ENCODE assay signal across 8 cellular contexts in genomic region chr1:26431979-26432695, GRCh38. TPM values are rescaled to one million over a fixed set of nuclear protein-coding genes. Genes with fewer than 3 reads are reported as not detected.
DNase-seq lines count a peak whose midpoint lies in the region; ATAC-seq, FAIRE-seq and TF ChIP-seq lines count a peak whose summit lies in the region.

Gene DHDDS (plus strand): TSS chr1:26432321. CDS start chr1:26432946, 625 bp downstream.

- H3K36me3 ChIP-seq in SU-DHL-6 (ENCODE audit: low read length) (no peaks in the 10 kb centered on the region), pancreas (peaks cover 0 to 6% (median 0%) of the 10 kb centered on the region in 3 donors), tibial artery (peaks cover 7 to 30% (median 22%) of the 10 kb centered on the region in 3 donors)

- no peaks in the 10 kb centered on the region for H3K9me2 ChIP-seq in SU-DHL-6 (replicated peaks; ENCODE audit: insufficient read depth, low read length)

- peak within 1 kb of the TSS; percentile 94 for H3K27ac Mint-ChIP-seq in activated naive CD8-positive, alpha-beta T cell treated with anti-CD3 and anti-CD28 coated beads, Interleukin-2, amount 10 ng/mL, durations not matched to agents 7 days and 5 days
- peak within 1 kb of the TSS; percentile 97 for H3K27ac Mint-ChIP-seq in glutamatergic neuron (ENCODE audit: unreplicated experiment)

- DNase-seq in NCI-H128 (lab: John Stamatoyannopoulos, UW; ENCODE audit: unreplicated experiment) = peak; percentile 99
- peak; percentile 99 for DNase-seq in activated naive CD8-positive, alpha-beta T cell treated with anti-CD3 and anti-CD28 coated beads, Interleukin-2, amount 10 ng/mL, durations not matched to agents 7 days and 5 days
- peak; percentile 99 for DNase-seq in glutamatergic neuron
- DNase-seq in pancreas = peak; percentile 97 to 99 (median 98)
- peak; percentile 97 to 99 for DNase-seq in tibial artery

- H3K9ac ChIP-seq in SU-DHL-6 (ENCODE audit: low read length) = peak within 1 kb of the TSS; percentile 73

- H3F3A ChIP-seq in SU-DHL-6 (ENCODE audit: insufficient read depth) = peaks cover 11% of the 10 kb centered on the region

- ATAC-seq in HG02678 (IDR thresholded peaks at IDR 0.05; ENCODE audit: unreplicated experiment) = peak; percentile 97
- ATAC-seq in activated naive CD8-positive, alpha-beta T cell treated with anti-CD3 and anti-CD28 coated beads, Interleukin-2, amount 10 ng/mL, durations not matched to agents 7 days and 5 days (ENCODE audit: low read depth) = peak; percentile 97
- peak; percentile 98 to 99 (median 99) for ATAC-seq in pancreas

- intact Hi-C loops in pancreas (cut with DNase I) = no loop called here
- intact Hi-C loops in tibial artery (cut with DNase I; ENCODE audit: low total_unique reads) = no loop called here

- H3K4me3 ChIP-seq in SU-DHL-6 (ENCODE audit: insufficient read depth, low read length, poor library complexity, severe bottlenecking) (peak within 1 kb of the TSS; percentile 88), pancreas (peak within 1 kb of the TSS; percentile 33 to 67 (median 46)), tibial artery (peak within 1 kb of the TSS; percentile 64 to 65)

- FAIRE-seq in pancreas (lab: Jason Lieb, UNC) = peak; percentile 60

- peaks cover 3 to 17% (median 9%) of the 10 kb centered on the region in 3 donors for H3K4me1 ChIP-seq in pancreas
- peaks cover 0 to 30% (median 19%) of the 10 kb centered on the region in 4 donors for H3K4me1 ChIP-seq in tibial artery

- peaks cover 12% of the 10 kb centered on the region; the same call in 1 of the 2 replicates for H3K79me2 ChIP-seq in SU-DHL-6 (ENCODE audit: insufficient read depth, low read length)

- POLR2A ChIA-PET in activated naive CD8-positive, alpha-beta T cell treated with anti-CD3 and anti-CD28 coated beads, Interleukin-2, amount 10 ng/mL, durations not matched to agents 7 days and 5 days (lab: Charles Lee) = interaction anchor here (0.7 to 2.0 kb wide), 11 partner anchors 14 to 468 kb away, joined by 3 to 22 read pairs (median 4); partner anchors contain the start of genes GPATCH3, HMGN2 and SH3BGRL3

- TF ChIP-seq CTCF in SU-DHL-6 (IDR thresholded peaks at IDR 0.05; ENCODE audit: insufficient read depth, low read length, poor library complexity, severe bottlenecking) (no peak), glutamatergic neuron (IDR thresholded peaks at IDR 0.05; ENCODE audit: partially characterized antibody, unreplicated experiment) (no peak), pancreas (IDR thresholded peaks at IDR 0.05) (no peak), tibial artery (IDR thresholded peaks at IDR 0.05) (peak in 1 of 2 experiments; percentile 19)

- H3K36me3 Mint-ChIP-seq in activated naive CD8-positive, alpha-beta T cell treated with anti-CD3 and anti-CD28 coated beads, Interleukin-2, amount 10 ng/mL, durations not matched to agents 7 days and 5 days = peaks cover 7% of the 10 kb centered on the region
- no peaks in the 10 kb centered on the region for H3K36me3 Mint-ChIP-seq in glutamatergic neuron (ENCODE audit: unreplicated experiment)

- H3K27me3 Mint-ChIP-seq in activated naive CD8-positive, alpha-beta T cell treated with anti-CD3 and anti-CD28 coated beads, Interleukin-2, amount 10 ng/mL, durations not matched to agents 7 days and 5 days = peaks cover 2% of the 10 kb centered on the region
- peaks cover 6% of the 10 kb centered on the region for H3K27me3 Mint-ChIP-seq in glutamatergic neuron (ENCODE audit: unreplicated experiment)

- no peak within 1 kb of the TSS; the same call in 1 of the 2 replicates for H3K27ac ChIP-seq in SU-DHL-6 (ENCODE audit: low read depth, low read length)
- peak within 1 kb of the TSS; percentile 39 to 66 (median 45) for H3K27ac ChIP-seq in pancreas
- peak within 1 kb of the TSS; percentile 76 to 77 for H3K27ac ChIP-seq in tibial artery

- peak within 1 kb of the TSS; percentile 90 for H3K4me2 ChIP-seq in SU-DHL-6 (ENCODE audit: low read depth, low read length, poor library complexity, severe bottlenecking)

- peak; percentile 80 for TF ChIP-seq POLR2A in GM10847 (IDR thresholded peaks at IDR 0.05; ENCODE audit: extremely low read depth, insufficient read length)

- peak within 1 kb of the TSS; percentile 60 for H2AFZ ChIP-seq in SU-DHL-6 (ENCODE audit: low read depth, low read length, severe bottlenecking)

- 0 to 1% methylated on average over 45 of the region's 45 CpGs for WGBS in pancreas, 2 donors

- H3K9me3 ChIP-seq in SU-DHL-6 (ENCODE audit: insufficient read depth, low read length) (no peaks in the 10 kb centered on the region), pancreas (no peaks in the 10 kb centered on the region), tibial artery (no peaks in the 10 kb centered on the region)

- no peaks in the 10 kb centered on the region for H4K20me1 ChIP-seq in SU-DHL-6 (ENCODE audit: low read depth, low read length)

- H3K9me3 Mint-ChIP-seq in activated naive CD8-positive, alpha-beta T cell treated with anti-CD3 and anti-CD28 coated beads, Interleukin-2, amount 10 ng/mL, durations not matched to agents 7 days and 5 days = no peaks in the 10 kb centered on the region
- H3K9me3 Mint-ChIP-seq in glutamatergic neuron (ENCODE audit: unreplicated experiment) = peaks cover 3% of the 10 kb centered on the region

- peaks cover 12% of the 10 kb centered on the region for H3K4me1 Mint-ChIP-seq in activated naive CD8-positive, alpha-beta T cell treated with anti-CD3 and anti-CD28 coated beads, Interleukin-2, amount 10 ng/mL, durations not matched to agents 7 days and 5 days
- peaks cover 6% of the 10 kb centered on the region for H3K4me1 Mint-ChIP-seq in glutamatergic neuron (ENCODE audit: low read depth, unreplicated experiment)

- H3K27me3 ChIP-seq in SU-DHL-6 (ENCODE audit: low read length) = no peaks in the 10 kb centered on the region
- H3K27me3 ChIP-seq in pancreas = no peaks in the 10 kb centered on the region
- H3K27me3 ChIP-seq in tibial artery = no peaks in the 10 kb centered on the region

- peak within 1 kb of the TSS; percentile 94 for H3K4me3 Mint-ChIP-seq in activated naive CD8-positive, alpha-beta T cell treated with anti-CD3 and anti-CD28 coated beads, Interleukin-2, amount 10 ng/mL, durations not matched to agents 7 days and 5 days
- peak within 1 kb of the TSS; percentile 100 for H3K4me3 Mint-ChIP-seq in glutamatergic neuron (ENCODE audit: unreplicated experiment)

RNA-seq across cellular contexts. Expression of gene DHDDS, which starts in this region (rescaled TPM):
- total RNA-seq in activated naive CD8-positive, alpha-beta T cell treated with anti-CD3 and anti-CD28 coated beads, Interleukin-2, amount 10 ng/mL, durations not matched to agents 7 days and 5 days = 10 to 100 TPM; 45.9 to 48.2 TPM
- 64.6 TPM for total RNA-seq in glutamatergic neuron (ENCODE audit: unreplicated experiment)
- 10 to 100 TPM; 15.0 to 24.5 (median 19.8) TPM for total RNA-seq in pancreas
- 10 to 100 TPM; 19.2 to 19.9 TPM for polyA plus RNA-seq in pancreas
